ENCODE assay signal across 1 cellular context in the genomic region with DNA sequence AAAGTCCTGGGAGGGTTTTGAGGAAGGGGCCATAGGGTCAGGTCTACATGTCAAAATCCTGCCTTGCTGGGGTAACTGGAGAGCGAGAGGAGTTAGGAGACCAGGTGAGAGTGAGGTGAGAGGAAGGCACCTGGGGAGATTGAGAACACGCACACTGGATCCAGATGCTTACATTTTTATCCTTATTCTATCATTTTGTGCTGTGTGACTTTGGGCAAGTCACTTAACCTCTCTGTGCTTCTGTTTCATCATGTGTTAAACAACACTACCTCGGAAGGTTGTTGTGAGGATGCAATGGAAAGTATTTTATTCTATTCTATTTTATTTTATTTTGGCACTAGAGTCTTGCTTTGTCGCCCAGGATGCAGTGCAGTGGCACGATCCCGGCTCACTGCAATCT.
TF ChIP-seq lines count a peak whose summit lies in the region.

No MANE protein-coding gene starts in this region.

TF ChIP-seq in K562, 482 proteins besides CTCF, POLR2A, EP300 and RAD21:
- TF ChIP-seq BRD9 (IDR thresholded peaks at IDR 0.05; ENCODE audit: low read depth, partially characterized antibody) = peak; percentile 28
- no peak for TF ChIP-seq ZNF23 (CRISPR knock-in tag; IDR thresholded peaks at IDR 0.05)
- TF ChIP-seq RAD51 (IDR thresholded peaks at IDR 0.05; ENCODE audit: borderline replicate concordance, low read depth) = no peak
- no peak for TF ChIP-seq ZNF274 (IDR thresholded peaks at IDR 0.05; ENCODE audit: borderline replicate concordance, low read depth, low read length)
- TF ChIP-seq, protein P1, sequence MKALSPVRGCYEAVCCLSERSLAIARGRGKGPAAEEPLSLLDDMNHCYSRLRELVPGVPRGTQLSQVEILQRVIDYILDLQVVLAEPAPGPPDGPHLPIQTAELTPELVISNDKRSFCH (CRISPR knock-in tag; IDR thresholded peaks at IDR 0.05) = no peak
- TF ChIP-seq, protein P1 (tag; IDR thresholded peaks at IDR 0.05) = no peak
- no peak for TF ChIP-seq NFE2L1 (tag; IDR thresholded peaks at IDR 0.05; ENCODE audit: borderline replicate concordance, low read depth)
- TF ChIP-seq ETV5 (CRISPR knock-in tag; IDR thresholded peaks at IDR 0.05; ENCODE audit: low read depth) = no peak
- TF ChIP-seq ILK (tag; IDR thresholded peaks at IDR 0.05; ENCODE audit: borderline replicate concordance, low read depth) = no peak
- TF ChIP-seq GTF2E2 (tag; IDR thresholded peaks at IDR 0.05) = no peak
- no peak for TF ChIP-seq SRF (CRISPR knock-in tag; IDR thresholded peaks at IDR 0.05)
- no peak for TF ChIP-seq BRCA1 (IDR thresholded peaks at IDR 0.05)
- TF ChIP-seq BRCA1 (CRISPR knock-in tag; IDR thresholded peaks at IDR 0.05) = no peak
- TF ChIP-seq RFX1 (IDR thresholded peaks at IDR 0.05) = no peak
- no peak for TF ChIP-seq PPARD (CRISPR knock-in tag; IDR thresholded peaks at IDR 0.05)
- no peak for TF ChIP-seq GTF2A2 (tag; IDR thresholded peaks at IDR 0.05)
- TF ChIP-seq BCOR (IDR thresholded peaks at IDR 0.05) = peak; percentile 96
- TF ChIP-seq CBX2 (IDR thresholded peaks at IDR 0.05; ENCODE audit: insufficient read depth, low read length, poor library complexity, severe bottlenecking) = no peak
- no peak for TF ChIP-seq RFX5 (IDR thresholded peaks at IDR 0.05; ENCODE audit: low read depth, low read length)
- TF ChIP-seq CHD4 (IDR thresholded peaks at IDR 0.05; ENCODE audit: insufficient read depth, insufficient replicate concordance, low read depth, low read length, poor library complexity, severe bottlenecking) = peak; percentile 69
- peak in 1 of 2 experiments; percentile 50; a peak in 1 of 4 replicates for TF ChIP-seq RCOR1 (IDR thresholded peaks at IDR 0.05; ENCODE audit: borderline replicate concordance in 1 of 2, low read depth in 2 of 2, low read length in 2 of 2)
- peak; percentile 93 for TF ChIP-seq SMARCA5 (IDR thresholded peaks at IDR 0.05)
- TF ChIP-seq GABPB2 (CRISPR knock-in tag; conservative IDR thresholded peaks at IDR 0.05) = no peak
- no peak for TF ChIP-seq SAFB (IDR thresholded peaks at IDR 0.05; ENCODE audit: borderline replicate concordance, low read depth, low read length)
- peak; percentile 82 for TF ChIP-seq KDM1A (IDR thresholded peaks at IDR 0.05)
- 0 out of 2 replicates have a peak, but pooled peaks have one; percentile 24 for TF ChIP-seq HDAC2 (IDR thresholded peaks at IDR 0.05)
- no peak for TF ChIP-seq ZNF24 (IDR thresholded peaks at IDR 0.05)
- TF ChIP-seq WHSC1 (IDR thresholded peaks at IDR 0.05; ENCODE audit: low read length) = no peak
- no peak for TF ChIP-seq MCM3 (IDR thresholded peaks at IDR 0.05)
- no peak for TF ChIP-seq KDM5B (IDR thresholded peaks at IDR 0.05; ENCODE audit: insufficient replicate concordance, low read depth, low read length)
- TF ChIP-seq, protein P2, sequence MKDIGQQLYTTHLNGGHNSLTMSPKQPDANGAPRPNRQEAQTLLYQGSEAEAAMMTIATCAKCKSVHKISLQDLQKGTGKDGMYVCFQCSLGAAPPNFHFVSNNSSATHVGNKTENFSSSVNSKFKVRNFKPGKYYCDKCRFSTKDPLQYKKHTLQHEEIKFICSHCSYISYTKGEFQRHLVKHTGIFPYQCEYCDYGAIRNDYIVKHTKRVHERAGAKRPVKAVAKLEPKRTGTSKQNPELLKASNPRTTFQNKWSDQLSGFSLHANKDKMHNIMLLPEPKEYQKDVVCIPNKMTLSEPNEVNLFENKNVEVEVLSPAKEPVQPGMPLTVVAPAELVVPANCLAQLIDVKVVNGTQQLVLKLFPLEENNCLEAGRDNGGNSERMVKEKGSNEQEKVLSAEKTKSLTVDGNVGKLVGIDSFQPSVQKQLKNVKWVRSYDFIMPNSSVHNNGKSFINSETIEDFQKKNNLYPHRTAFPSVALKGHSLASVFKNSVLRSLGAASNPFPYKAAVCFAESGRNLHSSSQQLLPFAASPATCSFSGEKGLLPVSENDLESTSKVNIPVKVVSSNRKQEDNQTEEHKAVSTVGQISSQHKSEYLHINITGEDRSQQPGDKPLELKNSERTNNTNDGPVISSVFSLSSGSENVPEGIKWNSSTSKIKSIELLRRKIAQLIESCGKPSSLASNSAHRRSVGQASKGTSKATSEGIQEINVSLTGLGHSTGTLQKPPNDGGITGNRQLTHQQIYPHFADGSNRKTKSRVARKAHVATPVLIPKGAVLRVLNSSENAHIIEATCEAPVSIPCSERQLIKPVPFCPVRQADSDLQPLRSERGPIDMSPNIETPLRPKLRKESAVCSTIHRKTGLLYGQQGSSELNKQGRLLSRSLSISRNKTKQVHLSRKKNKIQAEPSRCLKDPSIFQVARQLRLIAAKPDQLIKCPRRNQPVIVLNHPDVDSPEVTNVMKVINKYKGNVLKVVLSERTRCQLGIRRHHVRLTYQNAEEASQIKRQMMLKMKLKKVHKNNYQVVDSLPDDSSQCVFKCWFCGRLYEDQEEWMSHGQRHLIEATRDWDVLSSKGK (CRISPR knock-in tag; IDR thresholded peaks at IDR 0.05) = no peak
- no peak for TF ChIP-seq FOXJ3 (CRISPR knock-in tag; IDR thresholded peaks at IDR 0.05)
- no peak for TF ChIP-seq TEAD4 (IDR thresholded peaks at IDR 0.05; ENCODE audit: low read length)
- no peak for TF ChIP-seq TEAD4 (CRISPR knock-in tag; IDR thresholded peaks at IDR 0.05; ENCODE audit: borderline replicate concordance)
- TF ChIP-seq PURB (CRISPR knock-in tag; IDR thresholded peaks at IDR 0.05; ENCODE audit: low read depth) = no peak
- no peak for TF ChIP-seq DMBX1 (CRISPR knock-in tag; IDR thresholded peaks at IDR 0.05; ENCODE audit: borderline replicate concordance)
- TF ChIP-seq ZNF696 (CRISPR knock-in tag; conservative IDR thresholded peaks at IDR 0.05) = no peak
- no peak for TF ChIP-seq NR2C2 (CRISPR knock-in tag; IDR thresholded peaks at IDR 0.05)
- TF ChIP-seq NR2C2 (tag; IDR thresholded peaks at IDR 0.05) = no peak
- peak; percentile 94 for TF ChIP-seq RBM25 (IDR thresholded peaks at IDR 0.05; ENCODE audit: low read depth, low read length, severe bottlenecking)
- TF ChIP-seq ADNP (tag; IDR thresholded peaks at IDR 0.05) = no peak; the same call in none of the 2 replicates
- no peak for TF ChIP-seq YY1 (IDR thresholded peaks at IDR 0.05; ENCODE audit: borderline replicate concordance in 1 of 3, control insufficient read depth in 1 of 3, extremely low read depth in 1 of 3, insufficient read depth in 3 of 3, insufficient read length in 1 of 3, insufficient replicate concordance in 2 of 3, low read depth in 1 of 3, low read length in 2 of 3)
- TF ChIP-seq, protein P3, sequence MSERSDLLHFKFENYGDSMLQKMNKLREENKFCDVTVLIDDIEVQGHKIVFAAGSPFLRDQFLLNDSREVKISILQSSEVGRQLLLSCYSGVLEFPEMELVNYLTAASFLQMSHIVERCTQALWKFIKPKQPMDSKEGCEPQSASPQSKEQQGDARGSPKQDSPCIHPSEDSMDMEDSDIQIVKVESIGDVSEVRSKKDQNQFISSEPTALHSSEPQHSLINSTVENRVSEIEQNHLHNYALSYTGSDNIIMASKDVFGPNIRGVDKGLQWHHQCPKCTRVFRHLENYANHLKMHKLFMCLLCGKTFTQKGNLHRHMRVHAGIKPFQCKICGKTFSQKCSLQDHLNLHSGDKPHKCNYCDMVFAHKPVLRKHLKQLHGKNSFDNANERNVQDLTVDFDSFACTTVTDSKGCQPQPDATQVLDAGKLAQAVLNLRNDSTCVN (CRISPR knock-in tag; IDR thresholded peaks at IDR 0.05) = no peak
- TF ChIP-seq ETV1 (tag; conservative IDR thresholded peaks at IDR 0.05; ENCODE audit: low read depth) = no peak
- TF ChIP-seq BDP1 (IDR thresholded peaks at IDR 0.05; ENCODE audit: insufficient read depth, insufficient read length) = no peak
- peak; percentile 94 for TF ChIP-seq ZFP36 (IDR thresholded peaks at IDR 0.05; ENCODE audit: low read depth, low read length, partially characterized antibody)
- TF ChIP-seq ZNF3 (CRISPR knock-in tag; IDR thresholded peaks at IDR 0.05) = no peak
- TF ChIP-seq, protein P4, sequence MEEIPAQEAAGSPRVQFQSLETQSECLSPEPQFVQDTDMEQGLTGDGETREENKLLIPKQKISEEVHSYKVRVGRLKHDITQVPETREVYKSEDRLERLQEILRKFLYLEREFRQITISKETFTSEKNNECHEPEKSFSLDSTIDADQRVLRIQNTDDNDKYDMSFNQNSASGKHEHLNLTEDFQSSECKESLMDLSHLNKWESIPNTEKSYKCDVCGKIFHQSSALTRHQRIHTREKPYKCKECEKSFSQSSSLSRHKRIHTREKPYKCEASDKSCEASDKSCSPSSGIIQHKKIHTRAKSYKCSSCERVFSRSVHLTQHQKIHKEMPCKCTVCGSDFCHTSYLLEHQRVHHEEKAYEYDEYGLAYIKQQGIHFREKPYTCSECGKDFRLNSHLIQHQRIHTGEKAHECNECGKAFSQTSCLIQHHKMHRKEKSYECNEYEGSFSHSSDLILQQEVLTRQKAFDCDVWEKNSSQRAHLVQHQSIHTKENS (CRISPR knock-in tag; IDR thresholded peaks at IDR 0.05) = no peak
- TF ChIP-seq, protein P5, sequence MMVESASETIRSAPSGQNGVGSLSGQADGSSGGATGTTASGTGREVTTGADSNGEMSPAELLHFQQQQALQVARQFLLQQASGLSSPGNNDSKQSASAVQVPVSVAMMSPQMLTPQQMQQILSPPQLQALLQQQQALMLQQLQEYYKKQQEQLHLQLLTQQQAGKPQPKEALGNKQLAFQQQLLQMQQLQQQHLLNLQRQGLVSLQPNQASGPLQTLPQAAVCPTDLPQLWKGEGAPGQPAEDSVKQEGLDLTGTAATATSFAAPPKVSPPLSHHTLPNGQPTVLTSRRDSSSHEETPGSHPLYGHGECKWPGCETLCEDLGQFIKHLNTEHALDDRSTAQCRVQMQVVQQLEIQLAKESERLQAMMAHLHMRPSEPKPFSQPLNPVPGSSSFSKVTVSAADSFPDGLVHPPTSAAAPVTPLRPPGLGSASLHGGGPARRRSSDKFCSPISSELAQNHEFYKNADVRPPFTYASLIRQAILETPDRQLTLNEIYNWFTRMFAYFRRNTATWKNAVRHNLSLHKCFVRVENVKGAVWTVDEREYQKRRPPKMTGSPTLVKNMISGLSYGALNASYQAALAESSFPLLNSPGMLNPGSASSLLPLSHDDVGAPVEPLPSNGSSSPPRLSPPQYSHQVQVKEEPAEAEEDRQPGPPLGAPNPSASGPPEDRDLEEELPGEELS (CRISPR knock-in tag; IDR thresholded peaks at IDR 0.05; ENCODE audit: borderline replicate concordance) = no peak
- no peak for TF ChIP-seq CBX8 (IDR thresholded peaks at IDR 0.05; ENCODE audit: borderline replicate concordance, extremely low read depth, low read depth, low read length, poor library complexity, severe bottlenecking)
